In genomic region chr12:100348657-100349454, GRCh38 we compare ENCODE assay signal across 8 cellular contexts. TPM values are rescaled to one million over a fixed set of nuclear protein-coding genes. Genes with fewer than 3 reads are reported as not detected.
DNase-seq lines count a peak whose midpoint lies in the region; FAIRE-seq and TF ChIP-seq lines count a peak whose summit lies in the region.

No MANE protein-coding gene starts in this region.

- TF ChIP-seq CTCF in BJ (IDR thresholded peaks at IDR 0.05; ENCODE audit: insufficient read depth, low read depth, low read length) (peak; percentile 28; the same call in 1 of the 2 replicates), esophagus squamous epithelium (IDR thresholded peaks at IDR 0.05) (peak in 2 of 6 experiments; percentile 15 to 39)

- intact Hi-C loops in esophagus squamous epithelium (cut with DNase I), result no loop called here

- H3K36me3 ChIP-seq in BJ (ENCODE audit: control insufficient read depth, insufficient read depth, low read length), result no peaks in the 10 kb centered on the region
- no peaks in the 10 kb centered on the region for H3K36me3 ChIP-seq in esophagus squamous epithelium

- H3K4me3 Mint-ChIP-seq in activated T-cell treated with anti-CD3 and anti-CD28 coated beads, Interleukin-2, amount 50 U/mL, for 24 hours, result no peak overlapping the region

- no peak overlapping the region for H3K27ac ChIP-seq in esophagus squamous epithelium

- CTCF ChIA-PET in BJ (lab: Yijun Ruan, JAX), result interaction anchor here (0.9 to 5.1 kb wide), 13 partner anchors 8 to 389 kb away, joined by 3 to 31 read pairs (median 5); partner anchors contain the start of gene SLC17A8

- no peak overlapping the region for H3K27ac Mint-ChIP-seq in activated T-cell treated with anti-CD3 and anti-CD28 coated beads, Interleukin-2, amount 50 U/mL, for 24 hours

- H3K4me3 ChIP-seq in BJ (ENCODE audit: low read depth, low read length) (no peak overlapping the region), esophagus squamous epithelium (no peak overlapping the region)

- POLR2A ChIA-PET in BJ (lab: Charles Lee), result no interaction called here

- no peaks in the 10 kb centered on the region for H3K4me1 ChIP-seq in esophagus squamous epithelium

- DNase-seq in BJ (ENCODE audit: low read depth), result no peak
- peak; percentile 29 for DNase-seq in HTR-8/SVneo (ENCODE audit: insufficient read length, low spot score)
- DNase-seq in SHP77 (lab: John Stamatoyannopoulos, UW), result peak; percentile 4 to 12
- DNase-seq in iPS-NIHi11 (ENCODE audit: low spot score), result peak; percentile 24
- DNase-seq in activated T-cell treated with anti-CD3 and anti-CD28 coated beads for 4 hours, result no peak
- no peak for DNase-seq in esophagus squamous epithelium (lab: John Stamatoyannopoulos, UW)
- DNase-seq in activated gamma-delta T cell treated with Interleukin-2 at 50 U/mL for 16 hours, result no peak
- no peak for DNase-seq in activated T-cell treated with anti-CD3 and anti-CD28 coated beads, Interleukin-2, amount 50 U/mL, for 24 hours

- H3K36me3 Mint-ChIP-seq in activated T-cell treated with anti-CD3 and anti-CD28 coated beads, Interleukin-2, amount 50 U/mL, for 24 hours (ENCODE audit: low read depth), result no peaks in the 10 kb centered on the region

- FAIRE-seq in HTR-8/SVneo (lab: Jason Lieb, UNC), result no peak

- TF ChIP-seq POLR2A in esophagus squamous epithelium (IDR thresholded peaks at IDR 0.05), result no peak

- 73 to 74% methylated on average over 7 of the region's 7 CpGs for WGBS in esophagus squamous epithelium, 2 donors

- no peaks in the 10 kb centered on the region; the same call in none of the 2 replicates for H3K27me3 ChIP-seq in BJ (ENCODE audit: control insufficient read depth, insufficient read depth, low read length)
- peaks cover 0 to 3% (median 0%) of the 10 kb centered on the region in 4 donors for H3K27me3 ChIP-seq in esophagus squamous epithelium

- peaks cover 8% of the 10 kb centered on the region for H3K27me3 Mint-ChIP-seq in activated T-cell treated with anti-CD3 and anti-CD28 coated beads, Interleukin-2, amount 50 U/mL, for 24 hours

- no peaks in the 10 kb centered on the region for H3K9me3 ChIP-seq in esophagus squamous epithelium

- H3K9me3 Mint-ChIP-seq in activated T-cell treated with anti-CD3 and anti-CD28 coated beads, Interleukin-2, amount 50 U/mL, for 24 hours, result no peaks in the 10 kb centered on the region

- no peaks in the 10 kb centered on the region for H3K4me1 Mint-ChIP-seq in activated T-cell treated with anti-CD3 and anti-CD28 coated beads, Interleukin-2, amount 50 U/mL, for 24 hours (ENCODE audit: low read depth)

RNA-seq across cellular contexts. Expression of gene SLC17A8, which starts 8.0 kb away (rescaled TPM):
- polyA plus RNA-seq in BJ (2011; rRNA removed), result not detected in 2 replicates
- not detected in 2 replicates for polyA minus RNA-seq in BJ (2011; rRNA and poly(A)+ RNA removed)
- not detected for total RNA-seq in esophagus squamous epithelium

Comparison
In these comparisons a context has a peak if more than half of its experiments do, and no peak if none do; other contexts are left out.
1. DNase-seq: peak in HTR-8/SVneo (single experiment), SHP77 (2 of 2) and iPS-NIHi11 (single experiment); none in BJ (single experiment), activated T-cell treated with anti-CD3 and anti-CD28 coated beads for 4 hours (single experiment), esophagus squamous epithelium (single experiment), activated gamma-delta T cell treated with Interleukin-2 at 50 U/mL for 16 hours (single experiment) and activated T-cell treated with anti-CD3 and anti-CD28 coated beads, Interleukin-2, amount 50 U/mL, for 24 hours (single experiment).